Comparison of ENCODE assay signal across 1 cellular context in the genomic region with DNA sequence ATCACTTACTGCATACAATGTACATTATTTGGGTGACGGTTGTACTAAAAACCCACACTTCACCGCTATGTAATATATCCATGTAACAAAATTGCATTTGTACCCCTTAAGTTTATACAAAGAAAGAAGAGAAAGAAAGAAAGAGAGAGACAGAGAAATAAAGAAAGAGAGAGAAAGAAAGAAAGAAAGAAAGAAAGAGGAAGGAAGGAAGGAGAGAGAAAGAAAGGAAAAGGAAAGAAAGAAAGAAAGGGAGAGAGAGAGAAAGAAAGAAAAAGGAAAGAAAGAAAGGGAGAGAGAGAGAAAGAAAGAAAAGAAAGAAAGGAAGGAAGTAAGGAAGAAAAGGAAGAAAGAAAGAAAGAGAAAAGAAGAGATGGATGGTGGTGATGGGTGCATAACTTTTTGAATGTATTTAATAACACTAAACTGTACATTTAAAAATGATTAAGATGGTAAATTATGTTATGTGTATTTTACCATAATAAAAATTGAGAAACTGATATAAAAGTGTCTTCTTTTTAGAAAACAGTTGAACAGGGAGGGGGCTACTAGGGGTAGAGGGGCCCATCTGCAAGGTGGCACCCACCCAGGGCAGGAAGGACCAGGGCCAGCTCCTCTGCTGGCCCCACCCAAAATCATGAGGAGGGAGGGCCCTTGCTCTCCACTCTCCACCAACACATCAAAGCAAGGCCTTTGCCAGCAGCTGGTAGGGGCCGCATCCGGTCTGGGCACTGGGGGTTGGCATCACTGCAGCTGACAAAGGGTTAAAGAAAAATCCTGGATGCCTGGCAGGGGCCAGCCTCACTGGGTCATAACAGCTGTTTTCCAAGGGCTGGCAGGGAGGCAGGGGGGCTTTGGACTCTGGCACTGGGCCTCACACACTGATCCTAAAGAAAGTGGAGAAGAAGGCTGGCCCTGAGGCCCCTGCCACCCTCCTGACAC.
A peak's percentile ranks its signal among the peaks of the same experiment; 100 is the strongest.
TF ChIP-seq lines count a peak whose summit lies in the region.

No MANE protein-coding gene starts in this region.

TF ChIP-seq in GM12878, 131 proteins besides CTCF, POLR2A, EP300 and RAD21:
- TF ChIP-seq, protein P1, sequence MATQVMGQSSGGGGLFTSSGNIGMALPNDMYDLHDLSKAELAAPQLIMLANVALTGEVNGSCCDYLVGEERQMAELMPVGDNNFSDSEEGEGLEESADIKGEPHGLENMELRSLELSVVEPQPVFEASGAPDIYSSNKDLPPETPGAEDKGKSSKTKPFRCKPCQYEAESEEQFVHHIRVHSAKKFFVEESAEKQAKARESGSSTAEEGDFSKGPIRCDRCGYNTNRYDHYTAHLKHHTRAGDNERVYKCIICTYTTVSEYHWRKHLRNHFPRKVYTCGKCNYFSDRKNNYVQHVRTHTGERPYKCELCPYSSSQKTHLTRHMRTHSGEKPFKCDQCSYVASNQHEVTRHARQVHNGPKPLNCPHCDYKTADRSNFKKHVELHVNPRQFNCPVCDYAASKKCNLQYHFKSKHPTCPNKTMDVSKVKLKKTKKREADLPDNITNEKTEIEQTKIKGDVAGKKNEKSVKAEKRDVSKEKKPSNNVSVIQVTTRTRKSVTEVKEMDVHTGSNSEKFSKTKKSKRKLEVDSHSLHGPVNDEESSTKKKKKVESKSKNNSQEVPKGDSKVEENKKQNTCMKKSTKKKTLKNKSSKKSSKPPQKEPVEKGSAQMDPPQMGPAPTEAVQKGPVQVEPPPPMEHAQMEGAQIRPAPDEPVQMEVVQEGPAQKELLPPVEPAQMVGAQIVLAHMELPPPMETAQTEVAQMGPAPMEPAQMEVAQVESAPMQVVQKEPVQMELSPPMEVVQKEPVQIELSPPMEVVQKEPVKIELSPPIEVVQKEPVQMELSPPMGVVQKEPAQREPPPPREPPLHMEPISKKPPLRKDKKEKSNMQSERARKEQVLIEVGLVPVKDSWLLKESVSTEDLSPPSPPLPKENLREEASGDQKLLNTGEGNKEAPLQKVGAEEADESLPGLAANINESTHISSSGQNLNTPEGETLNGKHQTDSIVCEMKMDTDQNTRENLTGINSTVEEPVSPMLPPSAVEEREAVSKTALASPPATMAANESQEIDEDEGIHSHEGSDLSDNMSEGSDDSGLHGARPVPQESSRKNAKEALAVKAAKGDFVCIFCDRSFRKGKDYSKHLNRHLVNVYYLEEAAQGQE (IDR thresholded peaks at IDR 0.05; ENCODE audit: low read depth, low read length), result peak; percentile 66; the same call in 1 of the 2 replicates
- TF ChIP-seq NR2F1 (conservative IDR thresholded peaks at IDR 0.05) (no peak), IKZF1 (conservative IDR thresholded peaks at IDR 0.05) (no peak), LARP7 (IDR thresholded peaks at IDR 0.05) (no peak), IRF4 (IDR thresholded peaks at IDR 0.05; ENCODE audit: low read depth, low read length) (no peak), TBL1XR1 (IDR thresholded peaks at IDR 0.05; ENCODE audit: low read depth, low read length) (no peak), CUX1 (IDR thresholded peaks at IDR 0.05; ENCODE audit: insufficient replicate concordance, low read depth, low read length) (no peak), MTA2 (IDR thresholded peaks at IDR 0.05; ENCODE audit: low read depth) (0 out of 2 replicates have a peak, but pooled peaks have one; percentile 15), YY1 (IDR thresholded peaks at IDR 0.05; ENCODE audit: low read depth, low read length) (no peak), CREM (IDR thresholded peaks at IDR 0.05; ENCODE audit: low read depth) (no peak), SP1 (IDR thresholded peaks at IDR 0.05; ENCODE audit: low read depth, low read length) (no peak), NFXL1 (IDR thresholded peaks at IDR 0.05; ENCODE audit: borderline replicate concordance) (no peak), BCLAF1 (IDR thresholded peaks at IDR 0.05) (no peak), ZBED1 (IDR thresholded peaks at IDR 0.05; ENCODE audit: borderline replicate concordance) (no peak), EZH2 (IDR thresholded peaks at IDR 0.05; ENCODE audit: borderline replicate concordance, control insufficient read depth, low read depth, low read length) (no peak)
- TF ChIP-seq, protein P2, sequence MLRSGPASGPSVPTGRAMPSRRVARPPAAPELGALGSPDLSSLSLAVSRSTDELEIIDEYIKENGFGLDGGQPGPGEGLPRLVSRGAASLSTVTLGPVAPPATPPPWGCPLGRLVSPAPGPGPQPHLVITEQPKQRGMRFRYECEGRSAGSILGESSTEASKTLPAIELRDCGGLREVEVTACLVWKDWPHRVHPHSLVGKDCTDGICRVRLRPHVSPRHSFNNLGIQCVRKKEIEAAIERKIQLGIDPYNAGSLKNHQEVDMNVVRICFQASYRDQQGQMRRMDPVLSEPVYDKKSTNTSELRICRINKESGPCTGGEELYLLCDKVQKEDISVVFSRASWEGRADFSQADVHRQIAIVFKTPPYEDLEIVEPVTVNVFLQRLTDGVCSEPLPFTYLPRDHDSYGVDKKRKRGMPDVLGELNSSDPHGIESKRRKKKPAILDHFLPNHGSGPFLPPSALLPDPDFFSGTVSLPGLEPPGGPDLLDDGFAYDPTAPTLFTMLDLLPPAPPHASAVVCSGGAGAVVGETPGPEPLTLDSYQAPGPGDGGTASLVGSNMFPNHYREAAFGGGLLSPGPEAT (IDR thresholded peaks at IDR 0.05; ENCODE audit: low read depth), result no peak
